ENCODE assay signal across 8 cellular contexts in genomic region chr3:184656991-184657669, GRCh38. TPM values are rescaled to one million over a fixed set of nuclear protein-coding genes. Genes with fewer than 3 reads are reported as not detected.
DNase-seq lines count a peak whose midpoint lies in the region; ATAC-seq and TF ChIP-seq lines count a peak whose summit lies in the region.

No MANE protein-coding gene starts in this region.

- no peaks in the 10 kb centered on the region for H3K27me3 ChIP-seq in BJ (ENCODE audit: control insufficient read depth, insufficient read depth, low read length)
- no peaks in the 10 kb centered on the region for H3K27me3 ChIP-seq in brain microvascular endothelial cell (replicated peaks)
- no peaks in the 10 kb centered on the region for H3K27me3 ChIP-seq in uterus
- H3K27me3 ChIP-seq in MG63, result no peaks in the 10 kb centered on the region

- H3K27ac ChIP-seq in brain microvascular endothelial cell, result no peak overlapping the region
- peak overlapping the region; percentile 27 to 58 for H3K27ac ChIP-seq in uterus

- TF ChIP-seq CTCF in BJ (IDR thresholded peaks at IDR 0.05; ENCODE audit: insufficient read depth, low read depth, low read length), result no peak
- no peak for TF ChIP-seq CTCF in brain microvascular endothelial cell (IDR thresholded peaks at IDR 0.05; ENCODE audit: low read depth, low read length, missing control alignments)
- no peak for TF ChIP-seq CTCF in uterus (IDR thresholded peaks at IDR 0.05)

- DNase-seq in BJ (ENCODE audit: low read depth) (peak; percentile 55), brain microvascular endothelial cell (peak; percentile 86), uterus (no peak), HEK293T (ENCODE audit: extremely low spot score) (no peak), MG63 (no peak), HuH-7 (ENCODE audit: low spot score) (no peak)

- POLR2A ChIA-PET in BJ (lab: Charles Lee) (no interaction called here), HEK293T (lab: Yijun Ruan, JAX) (no interaction called here)

- H3K4me3 ChIP-seq in BJ (ENCODE audit: low read depth, low read length) (no peak overlapping the region), brain microvascular endothelial cell (ENCODE audit: low read depth, low read length) (no peak overlapping the region), uterus (no peak overlapping the region), MG63 (no peak overlapping the region)

- CTCF ChIA-PET in BJ (lab: Yijun Ruan, JAX), result interaction anchor here (1.0 kb wide), 1 partner anchor 96 kb away, joined by 5 read pairs; the partner anchor contains the start of gene EPHB3
- CTCF ChIA-PET in HEK293T (lab: Yijun Ruan, JAX), result interaction anchor here (0.6 kb wide), 1 partner anchor 613 kb away, joined by 3 read pairs; no protein-coding TSS in a partner anchor

- in situ Hi-C loops in brain microvascular endothelial cell (cut with HindIII; ENCODE audit: low pct_ligation_motif_present, low sequenced_read_pairs), result no loop called here

- TF ChIP-seq POLR2A in uterus (IDR thresholded peaks at IDR 0.05), result no peak

- ATAC-seq in GM19395 (IDR thresholded peaks at IDR 0.05; ENCODE audit: unreplicated experiment) (peak; percentile 95), HG03460 (IDR thresholded peaks at IDR 0.05; ENCODE audit: unreplicated experiment) (peak; percentile 72)

- intact Hi-C loops in uterus (cut with DNase I; ENCODE audit: low total_unique reads), result no loop called here

- H3K36me3 ChIP-seq in BJ (ENCODE audit: control insufficient read depth, insufficient read depth, low read length) (no peaks in the 10 kb centered on the region), brain microvascular endothelial cell (replicated peaks) (no peaks in the 10 kb centered on the region), uterus (no peaks in the 10 kb centered on the region), MG63 (no peaks in the 10 kb centered on the region)

- no peaks in the 10 kb centered on the region for H3K4me1 ChIP-seq in uterus

- H3K9me3 ChIP-seq in uterus, result no peaks in the 10 kb centered on the region
- peaks cover 10% of the 10 kb centered on the region for H3K9me3 ChIP-seq in MG63

TF ChIP-seq in HEK293T, 16 proteins besides CTCF, POLR2A, EP300 and RAD21:
- TF ChIP-seq PKNOX1 (IDR thresholded peaks at IDR 0.05), result no peak
- TF ChIP-seq TARDBP (IDR thresholded peaks at IDR 0.05), result no peak
- TF ChIP-seq HDGF (IDR thresholded peaks at IDR 0.05; ENCODE audit: borderline replicate concordance), result no peak
- no peak for TF ChIP-seq FOXM1 (IDR thresholded peaks at IDR 0.05; ENCODE audit: borderline replicate concordance)
- TF ChIP-seq FOXK2 (IDR thresholded peaks at IDR 0.05), result no peak
- TF ChIP-seq LEF1 (IDR thresholded peaks at IDR 0.05; ENCODE audit: borderline replicate concordance), result no peak
- TF ChIP-seq BHLHE40 (IDR thresholded peaks at IDR 0.05; ENCODE audit: borderline replicate concordance), result no peak
- no peak for TF ChIP-seq FOXA1 (IDR thresholded peaks at IDR 0.05)
- TF ChIP-seq CTBP1 (IDR thresholded peaks at IDR 0.05; ENCODE audit: borderline replicate concordance), result no peak
- TF ChIP-seq NFRKB (IDR thresholded peaks at IDR 0.05), result no peak
- TF ChIP-seq SUZ12 (IDR thresholded peaks at IDR 0.05), result no peak
- TF ChIP-seq ZNF384 (IDR thresholded peaks at IDR 0.05), result no peak
- TF ChIP-seq SP1 (IDR thresholded peaks at IDR 0.05), result no peak
- TF ChIP-seq L3MBTL2 (conservative IDR thresholded peaks at IDR 0.05), result no peak
- TF ChIP-seq ARNT (IDR thresholded peaks at IDR 0.05), result no peak
- TF ChIP-seq ELF4 (IDR thresholded peaks at IDR 0.05), result no peak

RNA-seq across cellular contexts. Expression of gene MAGEF1, which starts 54.7 kb away (rescaled TPM):
- polyA plus RNA-seq in BJ (2011; rRNA removed), result 14.3 and 17.1 TPM in 2 replicates
- polyA minus RNA-seq in BJ (2011; rRNA and poly(A)+ RNA removed), result 4.4 and 4.9 TPM in 2 replicates
- total RNA-seq in uterus, result 10 to 100 TPM; 33.9 to 55.4 (median 49.0) TPM
- 25.6 and 30.3 TPM in 2 replicates for total RNA-seq in MG63 (2014; rRNA removed; shearing (Covaris generic); ENCODE audit: low replicate concordance)

Comparison
In these comparisons a context has a peak if more than half of its experiments do, and no peak if none do; other contexts are left out.
1. DNase-seq: peak in BJ (single experiment) and brain microvascular endothelial cell (single experiment); none in uterus (0 of 2), HEK293T (single experiment), MG63 (single experiment) and HuH-7 (single experiment).